Comparison of ENCODE assay signal across 19 cellular contexts in the genomic region with DNA sequence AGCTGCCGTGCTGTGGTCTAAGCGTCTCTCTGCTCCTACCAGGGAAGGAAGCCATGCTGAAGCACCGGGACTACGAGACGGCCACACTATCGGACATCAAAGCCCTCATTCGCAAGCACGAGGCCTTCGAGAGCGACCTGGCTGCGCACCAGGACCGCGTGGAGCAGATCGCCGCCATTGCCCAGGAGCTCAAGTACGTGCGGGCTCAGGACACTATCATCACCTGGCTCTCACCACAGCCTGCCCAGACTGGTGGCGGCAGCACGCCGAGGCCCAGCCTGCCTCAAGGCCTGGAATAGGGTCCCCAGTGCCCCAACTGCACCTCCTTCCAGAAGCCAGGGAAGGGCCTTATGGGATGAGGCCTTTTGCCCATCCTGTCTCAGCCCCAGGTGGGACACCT. TPM values are rescaled to one million over a fixed set of nuclear protein-coding genes. Genes with fewer than 3 reads are reported as not detected.
A peak's percentile ranks its signal among the peaks of the same experiment; 100 is the strongest.
DNase-seq lines count a peak whose midpoint lies in the region; ATAC-seq, FAIRE-seq and TF ChIP-seq lines count a peak whose summit lies in the region.
"Had no signal": no experiment of that assay in that cellular context is flagged by ENCODE, and none has a peak within 500 bp of the region (broad histone marks: within the 10 kb centered on the region; RNA-seq: fewer than 3 reads in every experiment).

No MANE protein-coding gene starts in this region.

- H3K4me3 ChIP-seq in cardiac muscle cell, result no peak overlapping the region
- H3K4me3 ChIP-seq in esophagus muscularis mucosa, result no peak overlapping the region
- no peak overlapping the region for H3K4me3 ChIP-seq in pancreas
- no peak overlapping the region for H3K4me3 ChIP-seq in tibial nerve
- H3K4me3 ChIP-seq: MG63 had no signal

- H3K9me3 Mint-ChIP-seq in activated T-helper 17 cell treated with anti-CD3 and anti-CD28 coated beads, Interleukin-2, amount 50 U/mL, for 72 hours, result no peaks in the 10 kb centered on the region
- H3K9me3 Mint-ChIP-seq: activated naive CD4-positive, alpha-beta T cell treated with anti-CD3 and anti-CD28 coated beads, Interleukin-2, amount 50 U/mL, for 72 hours; T-helper 1 cell treated with Interleukin-12 subunit alpha and Interleukin-12 subunit beta and Interleukin-4 antibody, amounts not matched to agents 30 μg/mL and 1 μg/mL, for 36 hours had no signal

- DNase-seq in cardiac muscle cell (ENCODE audit: low read depth in 1 of 2, low spot score in 1 of 2) (no peak), cardiac septum (ENCODE audit: low spot score) (no peak), esophagus muscularis mucosa (ENCODE audit: extremely low spot score) (no peak), pancreas (no peak), tibial nerve (ENCODE audit: low spot score in 2 of 2) (no peak), SK-N-DZ (ENCODE audit: low spot score) (no peak)
- no peak for DNase-seq in stimulated activated naive CD4-positive, alpha-beta T cell treated with Interleukin-2 at 50 U/mL for 16 hours (lab: John Stamatoyannopoulos, UW)
- DNase-seq: activated CD4-positive, alpha-beta T cell treated with anti-CD3 and anti-CD28 coated beads for 1 hour; MG63; NCI-H2029 treated with DMSO at 0.1 percent for 48 hours; stimulated activated CD4-positive, alpha-beta T cell treated with anti-CD3 and anti-CD28 coated beads, Interleukin-12 subunit alpha, Interleukin-12 subunit beta, amount 100 ng/mL, for 4 hours had no signal

- no peak for TF ChIP-seq CTCF in cardiac muscle cell (IDR thresholded peaks at IDR 0.05; ENCODE audit: low read depth, low read length)
- no peak for TF ChIP-seq CTCF in esophagus muscularis mucosa (IDR thresholded peaks at IDR 0.05)
- no peak for TF ChIP-seq CTCF in pancreas (IDR thresholded peaks at IDR 0.05)
- TF ChIP-seq CTCF in tibial nerve (IDR thresholded peaks at IDR 0.05), result no peak

- H3K27ac ChIP-seq in cardiac muscle cell (peak overlapping the region; percentile 90), esophagus muscularis mucosa (replicated peaks in 1 of 4) (peak overlapping the region; percentile 74 to 98 (median 76)), pancreas (peak overlapping the region; percentile 24 to 70 (median 59)), tibial nerve (peak overlapping the region; percentile 75 to 92 (median 87))
- H3K27ac ChIP-seq: neutrophil had no signal

- no peak for FAIRE-seq in pancreas (lab: Jason Lieb, UNC)

- no peaks in the 10 kb centered on the region for H3K27me3 ChIP-seq in cardiac muscle cell
- H3K27me3 ChIP-seq in esophagus muscularis mucosa, result no peaks in the 10 kb centered on the region
- no peaks in the 10 kb centered on the region for H3K27me3 ChIP-seq in pancreas
- H3K27me3 ChIP-seq in tibial nerve, result no peaks in the 10 kb centered on the region
- H3K27me3 ChIP-seq: MG63, neutrophil had no signal

- H3K36me3 ChIP-seq in cardiac muscle cell (peaks cover 54% of the 10 kb centered on the region), esophagus muscularis mucosa (peaks cover 86 to 100% (median 99%) of the 10 kb centered on the region in 4 donors), pancreas (peaks cover 9 to 85% (median 63%) of the 10 kb centered on the region in 3 donors), tibial nerve (peaks cover 7 to 93% (median 24%) of the 10 kb centered on the region in 3 donors)

- H3K9me3 ChIP-seq in cardiac muscle cell (ENCODE audit: low read depth), result no peaks in the 10 kb centered on the region
- no peaks in the 10 kb centered on the region for H3K9me3 ChIP-seq in esophagus muscularis mucosa
- H3K9me3 ChIP-seq in pancreas, result no peaks in the 10 kb centered on the region
- H3K9me3 ChIP-seq in tibial nerve, result no peaks in the 10 kb centered on the region
- H3K9me3 ChIP-seq: MG63, neutrophil had no signal

- H3K27me3 Mint-ChIP-seq in activated T-helper 17 cell treated with anti-CD3 and anti-CD28 coated beads, Interleukin-2, amount 50 U/mL, for 72 hours, result no peaks in the 10 kb centered on the region

- 94% methylated on average over 18 of the region's 20 CpGs for WGBS in esophagus muscularis mucosa
- 89 to 92% methylated on average over 20 of the region's 20 CpGs for WGBS in pancreas, 2 donors
- WGBS in tibial nerve, 2 donors, result 68 to 76% methylated on average over 9 to 20 of the region's 20 CpGs

- H3K36me3 Mint-ChIP-seq in activated T-helper 17 cell treated with anti-CD3 and anti-CD28 coated beads, Interleukin-2, amount 50 U/mL, for 72 hours (ENCODE audit: low read depth), result peaks cover 73% of the 10 kb centered on the region
- H3K36me3 Mint-ChIP-seq: activated naive CD4-positive, alpha-beta T cell treated with anti-CD3 and anti-CD28 coated beads, Interleukin-2, amount 50 U/mL, for 72 hours had no signal

- no peak overlapping the region for H3K4me3 Mint-ChIP-seq in activated T-helper 17 cell treated with anti-CD3 and anti-CD28 coated beads, Interleukin-2, amount 50 U/mL, for 72 hours
- H3K4me3 Mint-ChIP-seq: T-helper 1 cell treated with Interleukin-12 subunit alpha and Interleukin-12 subunit beta and Interleukin-4 antibody, amounts not matched to agents 30 μg/mL and 1 μg/mL, for 36 hours had no signal

- H3K27ac Mint-ChIP-seq in activated T-helper 17 cell treated with anti-CD3 and anti-CD28 coated beads, Interleukin-2, amount 50 U/mL, for 72 hours, result no peak overlapping the region
- H3K27ac Mint-ChIP-seq: T-helper 1 cell treated with Interleukin-12 subunit alpha and Interleukin-12 subunit beta and Interleukin-4 antibody, amounts not matched to agents 30 μg/mL and 1 μg/mL, for 36 hours had no signal

- H3K4me1 Mint-ChIP-seq in activated T-helper 17 cell treated with anti-CD3 and anti-CD28 coated beads, Interleukin-2, amount 50 U/mL, for 72 hours, result no peaks in the 10 kb centered on the region

- TF ChIP-seq POLR2A in esophagus muscularis mucosa (IDR thresholded peaks at IDR 0.05; ENCODE audit: low read depth) (no peak), tibial nerve (IDR thresholded peaks at IDR 0.05) (no peak)

- H3K4me1 ChIP-seq in cardiac muscle cell (ENCODE audit: low read depth) (peaks cover 15% of the 10 kb centered on the region), esophagus muscularis mucosa (peaks cover 54 to 66% (median 62%) of the 10 kb centered on the region in 4 donors), pancreas (no peaks in the 10 kb centered on the region), tibial nerve (peaks cover 9 to 81% (median 50%) of the 10 kb centered on the region in 4 donors)

- intact Hi-C loops in cardiac septum (cut with DNase I) (no loop called here), esophagus muscularis mucosa (cut with DNase I) (no loop called here), pancreas (cut with DNase I) (no loop called here)

- TF ChIP-seq EP300 in esophagus muscularis mucosa (IDR thresholded peaks at IDR 0.05), result no peak
- TF ChIP-seq EP300 in tibial nerve (IDR thresholded peaks at IDR 0.05), result no peak

- no peak for ATAC-seq in pancreas
- no peak for ATAC-seq in activated T-helper 17 cell treated with anti-CD3 and anti-CD28 coated beads, Interleukin-2, amount 50 U/mL, for 72 hours (replicated peaks)
- ATAC-seq: activated naive CD4-positive, alpha-beta T cell treated with anti-CD3 and anti-CD28 coated beads, Interleukin-2, amount 50 U/mL, for 72 hours had no signal

RNA-seq across cellular contexts. Expression of gene CAPN12, which starts 22.8 kb away (rescaled TPM):
- total RNA-seq in cardiac muscle cell (1.6 and 10.9 TPM in 2 replicates), cardiac septum (1.7 TPM), esophagus muscularis mucosa (1 to 10 TPM in 3 of 4 donors, under 1 TPM in 1; 0.83 to 2.1 (median 1.6) TPM), pancreas (1 to 10 TPM; 2.3 to 8.8 (median 7.1) TPM), tibial nerve (1 to 10 TPM; 3.5 to 5.7 (median 4.8) TPM)
- polyA plus RNA-seq in cardiac muscle cell (1.3 and 3.4 TPM in 2 replicates), pancreas (10 to 100 TPM; 40.4 to 46.3 TPM)
- total RNA-seq in activated T-helper 17 cell treated with anti-CD3 and anti-CD28 coated beads, Interleukin-2, amount 50 U/mL, for 72 hours, result 10 to 100 TPM in 1 of 2 donors, 1 to 10 TPM in 1; 3.8 to 75.3 TPM
- polyA plus RNA-seq in SK-N-DZ (2014; cell fraction: cytosol; rRNA removed), result 0.37 and 0.42 TPM in 2 replicates
- 1.6 and 3.9 TPM in 2 replicates for polyA plus RNA-seq in SK-N-DZ (2014; cell fraction: nucleus; rRNA removed)
- total RNA-seq: A172, RPMI7951 had no signal

RNA-seq across cellular contexts. Expression of gene LGALS7, which starts 51.8 kb away (rescaled TPM):
- total RNA-seq in cardiac muscle cell, result not detected in 2 replicates
- not detected in 2 replicates for polyA plus RNA-seq in cardiac muscle cell
- total RNA-seq in cardiac septum, result not detected
- not detected for total RNA-seq in esophagus muscularis mucosa
- total RNA-seq in pancreas, result not detected
- not detected for polyA plus RNA-seq in pancreas
- not detected for total RNA-seq in tibial nerve
- total RNA-seq in activated T-helper 17 cell treated with anti-CD3 and anti-CD28 coated beads, Interleukin-2, amount 50 U/mL, for 72 hours, result not detected
- polyA plus RNA-seq in SK-N-DZ (2014; cell fraction: cytosol; rRNA removed), result not detected in 2 replicates
- not detected in 2 replicates for polyA plus RNA-seq in SK-N-DZ (2014; cell fraction: nucleus; rRNA removed)
- total RNA-seq: A172; activated naive CD4-positive, alpha-beta T cell treated with anti-CD3 and anti-CD28 coated beads, Interleukin-2, amount 50 U/mL, for 72 hours; epithelial cell of proximal tubule; RPMI7951; urinary bladder had no signal
